In the genomic region with DNA sequence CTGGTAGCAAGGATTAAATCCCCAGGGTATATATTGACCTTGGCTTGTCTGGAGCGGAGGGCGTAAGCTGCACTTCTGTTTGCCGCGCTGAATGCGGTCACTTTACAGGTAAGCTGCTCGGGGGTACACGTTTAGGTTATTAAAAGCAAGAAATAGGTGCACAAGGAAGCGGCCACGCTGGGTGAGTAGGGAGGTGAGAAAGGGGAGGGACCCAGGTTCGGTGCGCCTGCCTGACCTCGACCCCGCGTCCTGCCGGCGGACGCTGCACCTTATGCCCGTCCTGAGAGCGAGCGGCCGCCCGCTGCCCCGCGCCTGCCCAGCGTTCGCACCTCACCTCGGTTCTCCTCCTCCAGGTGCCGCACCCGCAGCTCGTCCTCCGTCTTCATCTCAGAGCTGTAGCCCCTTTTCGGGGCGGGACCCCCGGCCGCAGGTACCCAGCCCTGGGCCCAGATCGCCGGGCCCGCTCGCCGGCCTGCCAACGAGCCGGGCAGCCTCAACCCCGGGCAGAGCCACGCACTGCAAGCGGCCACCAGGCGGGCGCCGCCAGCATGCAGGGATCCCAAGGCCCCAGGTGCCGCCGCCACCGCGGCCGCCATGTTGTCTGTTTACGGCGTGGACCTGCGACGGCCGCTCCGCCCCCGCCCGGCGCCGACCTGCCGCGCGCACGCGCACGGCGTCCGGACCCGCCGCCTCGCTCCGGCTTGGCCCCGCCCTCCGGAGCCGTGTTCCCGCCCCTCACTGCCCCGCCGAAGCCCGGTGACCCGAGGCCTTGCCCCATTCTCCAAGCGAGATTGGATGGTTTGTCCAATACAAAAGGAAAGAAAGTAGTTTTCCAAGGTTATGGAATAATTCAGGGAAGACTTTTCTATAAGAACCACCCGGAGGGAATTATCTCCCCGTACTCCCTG, we compare ENCODE assay signal across 8 cellular contexts. TPM values are rescaled to one million over a fixed set of nuclear protein-coding genes. Genes with fewer than 3 reads are reported as not detected.
DNase-seq lines count a peak whose midpoint lies in the region; ATAC-seq and TF ChIP-seq lines count a peak whose summit lies in the region.

A gene with protein sequence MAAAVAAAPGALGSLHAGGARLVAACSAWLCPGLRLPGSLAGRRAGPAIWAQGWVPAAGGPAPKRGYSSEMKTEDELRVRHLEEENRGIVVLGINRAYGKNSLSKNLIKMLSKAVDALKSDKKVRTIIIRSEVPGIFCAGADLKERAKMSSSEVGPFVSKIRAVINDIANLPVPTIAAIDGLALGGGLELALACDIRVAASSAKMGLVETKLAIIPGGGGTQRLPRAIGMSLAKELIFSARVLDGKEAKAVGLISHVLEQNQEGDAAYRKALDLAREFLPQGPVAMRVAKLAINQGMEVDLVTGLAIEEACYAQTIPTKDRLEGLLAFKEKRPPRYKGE (minus strand): TSS at position 625 of the 908 bp plus-strand sequence. CDS start 29 bp downstream, at position 596.

- peaks cover 22 to 25% of the 10 kb centered on the region in 2 experiments for H3K4me1 Mint-ChIP-seq in H9
- peaks cover 42% of the 10 kb centered on the region for H3K4me1 Mint-ChIP-seq in T-helper 1 cell treated with Interleukin-12 subunit alpha and Interleukin-12 subunit beta and Interleukin-4 antibody, amounts not matched to agents 30 μg/mL and 1 μg/mL, for 36 hours (ENCODE audit: low read depth)

- peak; percentile 87 for TF ChIP-seq POLR2A in prostate gland (IDR thresholded peaks at IDR 0.05)

- no peak within 1 kb of the TSS for H4K91ac ChIP-seq in H9 (ENCODE audit: insufficient read length, low read depth, low read length)

- no peak within 1 kb of the TSS for H4K5ac ChIP-seq in H9 (ENCODE audit: insufficient read length, low read depth, low read length)

- H3T11ph ChIP-seq in H9 (ENCODE audit: low read length): no peak within 1 kb of the TSS

- H2BK5ac ChIP-seq in H9 (ENCODE audit: insufficient read length, low read length): peak within 1 kb of the TSS; percentile 3

- ATAC-seq in left cardiac atrium: peak; percentile 100
- ATAC-seq in upper lobe of right lung: peak; percentile 99

- no peaks in the 10 kb centered on the region; the same call in 1 of the 2 replicates for H3K36me3 ChIP-seq in MG63
- H3K36me3 ChIP-seq in prostate gland: no peaks in the 10 kb centered on the region
- peaks cover 4% of the 10 kb centered on the region for H3K36me3 ChIP-seq in upper lobe of right lung

- peak within 1 kb of the TSS; percentile 69 for H3K9ac ChIP-seq in H9 (ENCODE audit: extremely low read depth, insufficient read length, low read length)

- no peak within 1 kb of the TSS for H3K27ac ChIP-seq in H9 (ENCODE audit: insufficient read length, low read depth, low read length)
- H3K27ac ChIP-seq in prostate gland: peak within 1 kb of the TSS; percentile 93 to 94
- peak within 1 kb of the TSS; percentile 93 for H3K27ac ChIP-seq in upper lobe of right lung

- H3K4me3 ChIP-seq in MG63 (peak within 1 kb of the TSS; percentile 94), prostate gland (peak within 1 kb of the TSS; percentile 97 to 100), upper lobe of right lung (peak within 1 kb of the TSS; percentile 99)

- H4K8ac ChIP-seq in H9 (replicated peaks; ENCODE audit: insufficient read length, low read depth, low read length): no peak within 1 kb of the TSS

- DNase-seq in GM10266 (ENCODE audit: extremely low spot score): peak; percentile 94
- DNase-seq in H9: peak; percentile 87
- DNase-seq in MG63: peak; percentile 83
- DNase-seq in amniotic epithelial cell (ENCODE audit: low read depth): peak; percentile 52
- DNase-seq in left cardiac atrium: peak; percentile 87
- peak; percentile 81 for DNase-seq in prostate gland (ENCODE audit: low spot score)
- DNase-seq in upper lobe of right lung: peak; percentile 95

- H3K9me3 ChIP-seq in H9 (ENCODE audit: control insufficient read depth, low read depth, low read length): no peaks in the 10 kb centered on the region
- H3K9me3 ChIP-seq in MG63: no peaks in the 10 kb centered on the region
- no peaks in the 10 kb centered on the region for H3K9me3 ChIP-seq in prostate gland
- H3K9me3 ChIP-seq in upper lobe of right lung: no peaks in the 10 kb centered on the region

- H2AK5ac ChIP-seq in H9 (ENCODE audit: insufficient read length, low read length): no peak within 1 kb of the TSS

- no CpG with 5 or more reads among the region's 86 CpGs for WGBS in H9 (ENCODE audit: extremely low coverage, insufficient read length, low lambda C conversion rate)
- WGBS in prostate gland: under 1% methylated on average over 77 of the region's 86 CpGs

- intact Hi-C loops in left cardiac atrium (cut with DNase I): loop anchor here (5.0 to 10.0 kb wide), 2 partner anchors 61 to 1057 kb away; a partner anchor contains a TSS
- intact Hi-C loops in prostate gland (cut with DNase I): loop anchor here (2.0 to 5.0 kb wide), 3 partner anchors 61 to 169 kb away; a partner anchor contains a TSS
- intact Hi-C loops in upper lobe of right lung (cut with DNase I): no loop called here

- no peak within 1 kb of the TSS for H3K56ac ChIP-seq in H9 (ENCODE audit: insufficient read length, low read depth, low read length)

- H3K4me3 Mint-ChIP-seq in H9: peak within 1 kb of the TSS; percentile 94 to 98
- peak within 1 kb of the TSS; percentile 96 for H3K4me3 Mint-ChIP-seq in T-helper 1 cell treated with Interleukin-12 subunit alpha and Interleukin-12 subunit beta and Interleukin-4 antibody, amounts not matched to agents 30 μg/mL and 1 μg/mL, for 36 hours

- H2BK15ac ChIP-seq in H9 (ENCODE audit: low read depth, low read length): no peak within 1 kb of the TSS

- peaks cover 9 to 29% (median 10%) of the 10 kb centered on the region in 3 experiments; a peak in 6 of 7 replicates for H3K36me3 Mint-ChIP-seq in H9 (ENCODE audit: insufficient read depth in 1 of 3, low read depth in 3 of 3)
- peaks cover 20% of the 10 kb centered on the region for H3K36me3 Mint-ChIP-seq in T-helper 1 cell treated with Interleukin-12 subunit alpha and Interleukin-12 subunit beta and Interleukin-4 antibody, amounts not matched to agents 30 μg/mL and 1 μg/mL, for 36 hours (ENCODE audit: low read depth)

- no peak within 1 kb of the TSS for H2BK12ac ChIP-seq in H9 (ENCODE audit: insufficient read length, low read depth, low read length)

- no peak within 1 kb of the TSS for H2BK120ac ChIP-seq in H9 (ENCODE audit: low read depth, low read length, poor library complexity, severe bottlenecking)

- H3K9me3 Mint-ChIP-seq in H9: peaks cover 5 to 11% of the 10 kb centered on the region in 2 experiments; a peak in 4 of 5 replicates
- peaks cover 10% of the 10 kb centered on the region for H3K9me3 Mint-ChIP-seq in T-helper 1 cell treated with Interleukin-12 subunit alpha and Interleukin-12 subunit beta and Interleukin-4 antibody, amounts not matched to agents 30 μg/mL and 1 μg/mL, for 36 hours

- no peak within 1 kb of the TSS for H3K4ac ChIP-seq in H9 (ENCODE audit: low read depth, low read length)

- H3K23ac ChIP-seq in H9 (ENCODE audit: insufficient read length, low read depth, low read length): no peak within 1 kb of the TSS

- no peaks in the 10 kb centered on the region for H3K27me3 ChIP-seq in H9 (ENCODE audit: insufficient read depth, low read length)
- H3K27me3 ChIP-seq in MG63: no peaks in the 10 kb centered on the region; the same call in 1 of the 2 replicates
- no peaks in the 10 kb centered on the region for H3K27me3 ChIP-seq in prostate gland (replicated peaks; ENCODE audit: insufficient read depth)
- H3K27me3 ChIP-seq in upper lobe of right lung: no peaks in the 10 kb centered on the region

- H3K27ac Mint-ChIP-seq in H9: peak within 1 kb of the TSS; percentile 95 to 99 (median 98)
- H3K27ac Mint-ChIP-seq in T-helper 1 cell treated with Interleukin-12 subunit alpha and Interleukin-12 subunit beta and Interleukin-4 antibody, amounts not matched to agents 30 μg/mL and 1 μg/mL, for 36 hours: peak within 1 kb of the TSS; percentile 89

- peak within 1 kb of the TSS; percentile 53 for H2AFZ ChIP-seq in H9 (ENCODE audit: low read length)

- TF ChIP-seq CTCF in GM10266 (IDR thresholded peaks at IDR 0.05; ENCODE audit: control insufficient read depth, insufficient read depth, low read depth, missing control alignments): peak; percentile 2
- TF ChIP-seq CTCF in H9 (conservative IDR thresholded peaks at IDR 0.05): no peak
- TF ChIP-seq CTCF in prostate gland (IDR thresholded peaks at IDR 0.05): peak in 1 of 4 experiments; percentile 25
- TF ChIP-seq CTCF in upper lobe of right lung (IDR thresholded peaks at IDR 0.05): no peak

- peak within 1 kb of the TSS; percentile 20 for H3K18ac ChIP-seq in H9 (ENCODE audit: insufficient read length, low read depth, low read length)

- peaks cover 8% of the 10 kb centered on the region for H3K4me1 ChIP-seq in H9 (ENCODE audit: insufficient read depth, low read length)
- no peaks in the 10 kb centered on the region for H3K4me1 ChIP-seq in prostate gland (replicated peaks)
- peaks cover 14% of the 10 kb centered on the region for H3K4me1 ChIP-seq in upper lobe of right lung

- H3K23me2 ChIP-seq in H9 (ENCODE audit: insufficient read length, low read depth, low read length, poor library complexity, severe bottlenecking): no peaks in the 10 kb centered on the region

- H2BK20ac ChIP-seq in H9 (ENCODE audit: low read depth, low read length, poor library complexity, severe bottlenecking): no peak within 1 kb of the TSS

- H3K4me2 ChIP-seq in H9 (ENCODE audit: insufficient read depth, insufficient read length, low read length): peak within 1 kb of the TSS; percentile 65

- no peaks in the 10 kb centered on the region for H3K79me1 ChIP-seq in H9 (ENCODE audit: insufficient read depth, low read depth, low read length, poor library complexity, severe bottlenecking)

- H3K79me2 ChIP-seq in H9 (ENCODE audit: insufficient read depth, low read length): peaks cover 14% of the 10 kb centered on the region; the same call in 1 of the 2 replicates

- H3K14ac ChIP-seq in H9 (ENCODE audit: insufficient read depth, low read length): peak within 1 kb of the TSS; percentile 81

- H4K20me1 ChIP-seq in H9 (ENCODE audit: control insufficient read depth, insufficient read depth, insufficient read length): no peaks in the 10 kb centered on the region

- H3K27me3 Mint-ChIP-seq in H9 (ENCODE audit: low read depth): no peaks in the 10 kb centered on the region; the same call in none of the 2 replicates
- no peaks in the 10 kb centered on the region for H3K27me3 Mint-ChIP-seq in T-helper 1 cell treated with Interleukin-12 subunit alpha and Interleukin-12 subunit beta and Interleukin-4 antibody, amounts not matched to agents 30 μg/mL and 1 μg/mL, for 36 hours (ENCODE audit: low read depth)

RNA-seq across cellular contexts. Expression of the gene that starts here (rescaled TPM):
- total RNA-seq in H9 (2021): 20.2 and 21.7 TPM in 2 replicates
- total RNA-seq in MG63 (2014; rRNA removed; shearing (Covaris generic); ENCODE audit: low replicate concordance): 6.7 and 16.4 TPM in 2 replicates
- total RNA-seq in left cardiac atrium: 10 to 100 TPM; 22.1 to 22.7 TPM
- total RNA-seq in prostate gland: 10 to 100 TPM; 58.0 to 76.1 TPM
- 18.6 TPM for total RNA-seq in upper lobe of right lung
